In the genomic region with DNA sequence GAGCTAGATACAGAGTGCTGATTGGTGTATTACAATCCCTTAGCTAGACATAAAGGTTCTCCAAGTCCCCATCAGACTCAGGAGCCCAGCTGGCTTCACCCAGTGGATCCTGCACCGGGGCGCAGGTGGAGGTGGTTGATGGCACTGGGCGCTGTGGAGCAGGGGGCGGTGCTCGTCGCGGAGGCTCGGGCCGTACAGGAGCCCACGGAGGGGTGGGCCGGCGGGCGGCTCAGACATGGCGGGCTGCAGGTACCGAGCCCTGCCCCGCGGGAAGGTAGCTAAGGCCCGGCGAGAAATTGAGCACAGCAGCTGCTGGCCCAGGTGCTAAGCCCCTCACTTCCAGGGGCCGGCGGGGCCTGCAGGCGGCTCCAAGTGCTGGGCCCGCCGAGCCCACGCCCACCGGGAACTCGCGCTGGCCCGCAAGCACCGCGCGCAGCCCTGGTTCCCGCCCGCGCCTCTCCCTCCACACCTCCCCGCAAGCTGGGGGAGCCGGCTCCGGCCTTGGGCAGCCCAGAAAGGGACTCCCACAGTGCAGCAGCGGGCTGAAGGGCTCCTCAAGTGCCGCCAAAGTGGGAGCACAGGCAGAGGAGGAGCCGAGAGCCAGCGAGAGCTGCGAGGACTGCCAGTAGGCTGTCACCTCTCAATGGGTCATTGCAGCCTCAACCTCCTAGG, we compare ENCODE assay signal across 4 cellular contexts.
A peak's percentile ranks its signal among the peaks of the same experiment; 100 is the strongest.
DNase-seq lines count a peak whose midpoint lies in the region; ATAC-seq and TF ChIP-seq lines count a peak whose summit lies in the region.
"Not testable (repeated sequence)": the region's sequence is repeated elsewhere in the genome, so short reads cannot be mapped to it uniquely, and the experiment has no call there.

No MANE protein-coding gene starts in this region.

- H3K4ac ChIP-seq in trophoblast cell (ENCODE audit: low read depth, low read length): not testable (repeated sequence)

- H3K36me3 Mint-ChIP-seq in GM23338 (ENCODE audit: low read depth); WTC11; chondrocyte (ENCODE audit: low read depth): not testable (repeated sequence)

- CTCF ChIA-PET in WTC11 (lab: Charles Lee): interaction anchor here (0.9 to 1.4 kb wide), 2 partner anchors 9 to 158 kb away, joined by 3 read pairs; no protein-coding TSS in a partner anchor

- not testable (repeated sequence) for H4K12ac ChIP-seq in trophoblast cell (ENCODE audit: low read depth, low read length)

- not testable (repeated sequence) for H3K27ac ChIP-seq in GM23338 (ENCODE audit: low read depth); trophoblast cell (ENCODE audit: low read depth, low read length)

- TF ChIP-seq CTCF in GM23338 (conservative IDR thresholded peaks at IDR 0.05; ENCODE audit: low read depth in 2 of 2); WTC11 (IDR thresholded peaks at IDR 0.05); chondrocyte (IDR thresholded peaks at IDR 0.05): not testable (repeated sequence)

- H3K27ac Mint-ChIP-seq in GM23338; WTC11; chondrocyte (ENCODE audit: unreplicated experiment): not testable (repeated sequence)

- H3K27me3 Mint-ChIP-seq in GM23338 (ENCODE audit: insufficient read depth, low read depth, poor library complexity); WTC11 (ENCODE audit: low read depth); chondrocyte (ENCODE audit: low read depth): not testable (repeated sequence)

- not testable (repeated sequence) for H3K18ac ChIP-seq in trophoblast cell (ENCODE audit: low read length)

- H3K4me3 ChIP-seq in GM23338; trophoblast cell (ENCODE audit: low read depth, low read length): not testable (repeated sequence)

- not testable (repeated sequence) for H3K27me3 ChIP-seq in GM23338 (ENCODE audit: insufficient read depth); trophoblast cell (ENCODE audit: insufficient read depth, low read length)

- H2AFZ ChIP-seq in GM23338: peak overlapping the region; percentile 47; the same call in 1 of the 2 replicates
- H2AFZ ChIP-seq in trophoblast cell (ENCODE audit: insufficient read depth, low read length, poor library complexity): not testable (repeated sequence)

- not testable (repeated sequence) for H3K4me1 Mint-ChIP-seq in GM23338; WTC11; chondrocyte (ENCODE audit: low read depth)

- not testable (repeated sequence) for H3K79me1 ChIP-seq in trophoblast cell (ENCODE audit: low read length)

- H2BK5ac ChIP-seq in trophoblast cell (ENCODE audit: low read depth, low read length, poor library complexity): not testable (repeated sequence)

- H4K91ac ChIP-seq in trophoblast cell (ENCODE audit: low read depth, low read length): not testable (repeated sequence)

- not testable (repeated sequence) for H2BK120ac ChIP-seq in trophoblast cell (ENCODE audit: insufficient read depth, low read length, poor library complexity)

- no CpG with 5 or more reads among the region's 43 CpGs for WGBS in trophoblast cell (ENCODE audit: extremely low coverage, insufficient coverage, insufficient read length)

- H3F3A ChIP-seq in GM23338 (replicated peaks; ENCODE audit: low read depth): not testable (repeated sequence)

- H3K36me3 ChIP-seq in GM23338 (ENCODE audit: insufficient read depth); trophoblast cell (ENCODE audit: control insufficient read depth in 1 of 2, insufficient read depth in 2 of 2, low read length in 2 of 2): not testable (repeated sequence)

- not testable (repeated sequence) for H3K9ac ChIP-seq in trophoblast cell (ENCODE audit: low read length)

- ATAC-seq in GM23338, WTC11: not testable (repeated sequence)

- peak overlapping the region; percentile 62 for H4K8ac ChIP-seq in trophoblast cell (ENCODE audit: low read depth, low read length)

- POLR2A ChIA-PET in WTC11 (lab: Charles Lee): not testable (repeated sequence)

- not testable (repeated sequence) for H2AK5ac ChIP-seq in trophoblast cell (ENCODE audit: low read length)

- H3K4me2 ChIP-seq in GM23338; trophoblast cell (ENCODE audit: low read length): not testable (repeated sequence)

- not testable (repeated sequence) for H3K23ac ChIP-seq in trophoblast cell (ENCODE audit: low read length)

- not testable (repeated sequence) for H3K9me2 ChIP-seq in GM23338 (ENCODE audit: insufficient read depth)

- not testable (repeated sequence) for DNase-seq in GM23338 (ENCODE audit: low spot score); trophoblast cell
- DNase-seq in WTC11 (ENCODE audit: low spot score) (peak; percentile 11), chondrocyte (ENCODE audit: low spot score) (peak; percentile 91)

- H3K4me3 Mint-ChIP-seq in GM23338; WTC11; chondrocyte (ENCODE audit: unreplicated experiment): not testable (repeated sequence)

- H3K9me3 ChIP-seq in trophoblast cell (ENCODE audit: insufficient read depth, low read depth, low read length): not testable (repeated sequence)

- H3K4me1 ChIP-seq in GM23338 (ENCODE audit: insufficient read depth); trophoblast cell (ENCODE audit: control insufficient read depth in 1 of 2, insufficient read depth in 2 of 2, low read length in 2 of 2): not testable (repeated sequence)

- not testable (repeated sequence) for H3K9me3 Mint-ChIP-seq in GM23338; chondrocyte (ENCODE audit: low read depth)
- peaks cover 12% of the 10 kb centered on the region; the same call in 1 of the 2 replicates for H3K9me3 Mint-ChIP-seq in WTC11

- H4K20me1 ChIP-seq in GM23338 (replicated peaks; ENCODE audit: insufficient read depth): not testable (repeated sequence)

- not testable (repeated sequence) for H3K79me2 ChIP-seq in GM23338 (replicated peaks; ENCODE audit: insufficient read depth); trophoblast cell (ENCODE audit: control insufficient read depth, insufficient read depth, low read length, poor library complexity)

- H3K14ac ChIP-seq in trophoblast cell (ENCODE audit: low read length): not testable (repeated sequence)

- not testable (repeated sequence) for H2BK12ac ChIP-seq in trophoblast cell (ENCODE audit: low read length)
